ENCODE assay signal across 20 cellular contexts in genomic region chr20:60007452-60007851, GRCh38. TPM values are rescaled to one million over a fixed set of nuclear protein-coding genes. Genes with fewer than 3 reads are reported as not detected.
A peak's percentile ranks its signal among the peaks of the same experiment; 100 is the strongest.
DNase-seq lines count a peak whose midpoint lies in the region; ATAC-seq and TF ChIP-seq lines count a peak whose summit lies in the region.
"Had no signal": no experiment of that assay in that cellular context is flagged by ENCODE, and none has a peak within 500 bp of the region (broad histone marks: within the 10 kb centered on the region; RNA-seq: fewer than 3 reads in every experiment).

No MANE protein-coding gene starts in this region.

- BruUV-seq in mammary epithelial cell (replicated peaks; lab: Mats Ljungman, UMichigan) = no TSS peak

- no peak overlapping the region for H4K8ac ChIP-seq in trophoblast cell (ENCODE audit: low read depth, low read length)

- H3K4me1 Mint-ChIP-seq in endodermal cell (peaks cover 3% of the 10 kb centered on the region), chondrocyte (ENCODE audit: low read depth) (no peaks in the 10 kb centered on the region)
- H3K4me1 Mint-ChIP-seq: B cell had no signal

- H3K27ac ChIP-seq in heart left ventricle (no peak overlapping the region), left ventricle myocardium inferior (replicated peaks) (no peak overlapping the region), endodermal cell (ENCODE audit: low read depth, low read length) (no peak overlapping the region), coronary artery (no peak overlapping the region), trophoblast cell (ENCODE audit: low read depth, low read length) (no peak overlapping the region), mammary epithelial cell (ENCODE audit: insufficient read depth, low read depth, low read length) (no peak overlapping the region)
- H3K27ac ChIP-seq: Peyer's patch had no signal

- ATAC-seq in heart left ventricle = peak in 3 of 4 donors; percentile 70 to 83 (median 81)
- ATAC-seq in left lobe of liver = peak; percentile 35
- ATAC-seq: HCT116 had no signal

- WGBS in heart left ventricle, 4 donors = 17 to 41% (median 37%) methylated on average over 2 of the region's 2 CpGs
- 71 to 76% methylated on average over 2 of the region's 2 CpGs for WGBS in endodermal cell (ENCODE audit: insufficient coverage in 1 of 2, insufficient read length in 1 of 2), 2 experiments
- whole genome bisulfite sequencing in trophoblast cell (ENCODE audit: extremely low coverage, insufficient coverage, insufficient read length) = no CpG with 5 or more reads among the region's 2 CpGs
- WGBS in mammary epithelial cell (ENCODE audit: low coverage, missing lambda C conversion rate) = 75% methylated on average over 2 of the region's 2 CpGs

- H3K9me3 ChIP-seq in heart left ventricle (no peaks in the 10 kb centered on the region), left ventricle myocardium inferior (replicated peaks) (no peaks in the 10 kb centered on the region), endodermal cell (ENCODE audit: control insufficient read depth, low read length) (no peaks in the 10 kb centered on the region), trophoblast cell (ENCODE audit: insufficient read depth, low read depth, low read length) (peaks cover 3% of the 10 kb centered on the region), mammary epithelial cell (replicated peaks; ENCODE audit: insufficient read depth, low read length) (no peaks in the 10 kb centered on the region)
- H3K9me3 ChIP-seq: Peyer's patch had no signal

- H3K4me2 ChIP-seq in trophoblast cell (ENCODE audit: low read length) (no peak overlapping the region), mammary epithelial cell (ENCODE audit: insufficient read depth, low read depth, low read length) (no peak overlapping the region)

- no peak overlapping the region for H3K4me3 ChIP-seq in heart left ventricle
- H3K4me3 ChIP-seq in left ventricle myocardium inferior = no peak overlapping the region
- H3K4me3 ChIP-seq in endodermal cell (ENCODE audit: low read length) = no peak overlapping the region
- H3K4me3 ChIP-seq in coronary artery = no peak overlapping the region
- no peak overlapping the region for H3K4me3 ChIP-seq in trophoblast cell (ENCODE audit: low read depth, low read length)
- no peak overlapping the region for H3K4me3 ChIP-seq in mammary epithelial cell (replicated peaks in 1 of 3; ENCODE audit: insufficient read depth in 1 of 3, low read depth in 2 of 3, low read length in 3 of 3)
- H3K4me3 ChIP-seq: Peyer's patch had no signal

- H3K27me3 ChIP-seq in heart left ventricle (no peaks in the 10 kb centered on the region), left ventricle myocardium inferior (ENCODE audit: low read depth) (no peaks in the 10 kb centered on the region), endodermal cell (ENCODE audit: control insufficient read depth, insufficient read depth, low read length, poor library complexity, severe bottlenecking) (no peaks in the 10 kb centered on the region), trophoblast cell (ENCODE audit: insufficient read depth, low read length) (no peaks in the 10 kb centered on the region), mammary epithelial cell (ENCODE audit: insufficient read depth, low read length) (no peaks in the 10 kb centered on the region)
- H3K27me3 ChIP-seq: Peyer's patch had no signal

- no peaks in the 10 kb centered on the region for H3K79me1 ChIP-seq in trophoblast cell (ENCODE audit: low read length)

- H3K4ac ChIP-seq in trophoblast cell (ENCODE audit: low read depth, low read length) = no peak overlapping the region

- no peak overlapping the region for H2BK12ac ChIP-seq in trophoblast cell (ENCODE audit: low read length)

- H3K36me3 ChIP-seq in heart left ventricle = no peaks in the 10 kb centered on the region
- no peaks in the 10 kb centered on the region for H3K36me3 ChIP-seq in left ventricle myocardium inferior
- H3K36me3 ChIP-seq in endodermal cell (ENCODE audit: control insufficient read depth, insufficient read depth, low read length) = no peaks in the 10 kb centered on the region
- no peaks in the 10 kb centered on the region for H3K36me3 ChIP-seq in trophoblast cell (ENCODE audit: control insufficient read depth in 1 of 2, insufficient read depth in 2 of 2, low read length in 2 of 2)
- no peaks in the 10 kb centered on the region for H3K36me3 ChIP-seq in mammary epithelial cell (ENCODE audit: insufficient read depth, low read length)
- H3K36me3 ChIP-seq: Peyer's patch had no signal

- dilution Hi-C loops in mammary epithelial cell (cut with HindIII; ENCODE audit: low sequenced_read_pairs) = no loop called here

- H2AFZ ChIP-seq in trophoblast cell (ENCODE audit: insufficient read depth, low read length, poor library complexity) (no peak overlapping the region), mammary epithelial cell (ENCODE audit: low read depth, low read length) (no peak overlapping the region)

- no peak for TF ChIP-seq CTCF in heart left ventricle (IDR thresholded peaks at IDR 0.05)
- no peak for TF ChIP-seq CTCF in left ventricle myocardium inferior (IDR thresholded peaks at IDR 0.05; ENCODE audit: borderline replicate concordance)
- TF ChIP-seq CTCF in endodermal cell (conservative IDR thresholded peaks at IDR 0.05) = no peak
- no peak for TF ChIP-seq CTCF in coronary artery (IDR thresholded peaks at IDR 0.05)
- no peak for TF ChIP-seq CTCF in chondrocyte (IDR thresholded peaks at IDR 0.05)
- TF ChIP-seq CTCF in mammary epithelial cell (conservative IDR thresholded peaks at IDR 0.05 in 1 of 2, IDR thresholded peaks at IDR 0.05 in 1 of 2; ENCODE audit: extremely low read depth in 1 of 2, insufficient read depth in 1 of 2, low read depth in 1 of 2, low read length in 2 of 2) = no peak

- H3K18ac ChIP-seq in trophoblast cell (ENCODE audit: low read length) = no peak overlapping the region

- H3K4me3 Mint-ChIP-seq in endodermal cell (no peak overlapping the region), chondrocyte (ENCODE audit: unreplicated experiment) (no peak overlapping the region)
- H3K4me3 Mint-ChIP-seq: B cell had no signal

- intact Hi-C loops in heart left ventricle (cut with DNase I) = no loop called here
- intact Hi-C loops in left ventricle myocardium inferior (cut with micrococcal nuclease) = no loop called here
- intact Hi-C loops in mammary epithelial cell (cut with micrococcal nuclease) = no loop called here

- no peak overlapping the region for H2AK5ac ChIP-seq in trophoblast cell (ENCODE audit: low read length)

- no peak overlapping the region for H3K14ac ChIP-seq in trophoblast cell (ENCODE audit: low read length)

- TF ChIP-seq POLR2A in heart left ventricle (IDR thresholded peaks at IDR 0.05) = no peak

- H3K23ac ChIP-seq in trophoblast cell (ENCODE audit: low read length) = no peak overlapping the region

- peak in 3 of 5 donors; percentile 33 to 51 (median 43) for DNase-seq in heart left ventricle
- no peak for DNase-seq in left ventricle myocardium inferior
- peak; percentile 19 for DNase-seq in endodermal cell
- no peak for DNase-seq in left lobe of liver (ENCODE audit: low spot score)
- no peak for DNase-seq in coronary artery (ENCODE audit: low spot score)
- DNase-seq in trophoblast cell = no peak
- no peak for DNase-seq in chondrocyte (ENCODE audit: low spot score)
- DNase-seq in mammary epithelial cell = no peak
- DNase-seq: EL, GF-D8, KG1, NCI-H1105 treated with DMSO at 0.1 percent for 48 hours, NCI-H1694, NCI-H2081, NCI-H2171 treated with DMSO at 0.1 percent for 48 hours, NCI-H524 treated with DMSO at 0.1 percent for 48 hours, NCI-H82, Peyer's patch had no signal

- peaks cover 0 to 19% (median 7%) of the 10 kb centered on the region in 12 donors for H3K4me1 ChIP-seq in heart left ventricle
- H3K4me1 ChIP-seq in left ventricle myocardium inferior = peaks cover 16% of the 10 kb centered on the region
- no peaks in the 10 kb centered on the region for H3K4me1 ChIP-seq in endodermal cell (ENCODE audit: control insufficient read depth, insufficient read depth, low read length)
- peaks cover 0 to 4% of the 10 kb centered on the region in 2 experiments for H3K4me1 ChIP-seq in trophoblast cell (ENCODE audit: control insufficient read depth in 1 of 2, insufficient read depth in 2 of 2, low read length in 2 of 2)
- H3K4me1 ChIP-seq in mammary epithelial cell (ENCODE audit: insufficient read depth, low read length) = no peaks in the 10 kb centered on the region
- H3K4me1 ChIP-seq: Peyer's patch had no signal

- H3K36me3 Mint-ChIP-seq in endodermal cell (ENCODE audit: low read depth) (no peaks in the 10 kb centered on the region), chondrocyte (ENCODE audit: low read depth) (no peaks in the 10 kb centered on the region)

- H3K27ac Mint-ChIP-seq in endodermal cell (no peak overlapping the region), chondrocyte (ENCODE audit: unreplicated experiment) (no peak overlapping the region)
- H3K27ac Mint-ChIP-seq: B cell had no signal

- no peak overlapping the region for H2BK5ac ChIP-seq in trophoblast cell (ENCODE audit: low read depth, low read length, poor library complexity)

- H3K9ac ChIP-seq in endodermal cell (ENCODE audit: extremely low read depth, low read length, poor library complexity, severe bottlenecking) (no peak overlapping the region), trophoblast cell (ENCODE audit: low read length) (no peak overlapping the region), mammary epithelial cell (ENCODE audit: insufficient read depth, low read length) (no peak overlapping the region)

- H3K27me3 Mint-ChIP-seq in endodermal cell (ENCODE audit: insufficient read depth) (peaks cover 6% of the 10 kb centered on the region), chondrocyte (ENCODE audit: low read depth) (peaks cover 7% of the 10 kb centered on the region)
- H3K27me3 Mint-ChIP-seq: B cell had no signal

- CTCF ChIA-PET in mammary epithelial cell (lab: Charles Lee; ENCODE audit: low non-redundant PET) = no interaction called here

- no peaks in the 10 kb centered on the region for H3K79me2 ChIP-seq in trophoblast cell (ENCODE audit: control insufficient read depth, insufficient read depth, low read length, poor library complexity)
- no peaks in the 10 kb centered on the region for H3K79me2 ChIP-seq in mammary epithelial cell (ENCODE audit: insufficient read depth, low read length)

- no peak overlapping the region for H4K12ac ChIP-seq in trophoblast cell (ENCODE audit: low read depth, low read length)

- no peak overlapping the region for H2BK120ac ChIP-seq in trophoblast cell (ENCODE audit: insufficient read depth, low read length, poor library complexity)

- H3K9me3 Mint-ChIP-seq in endodermal cell = no peaks in the 10 kb centered on the region
- no peaks in the 10 kb centered on the region for H3K9me3 Mint-ChIP-seq in chondrocyte (ENCODE audit: low read depth)

- H4K91ac ChIP-seq in trophoblast cell (ENCODE audit: low read depth, low read length) = no peak overlapping the region

- in situ Hi-C loops in mammary epithelial cell (cut with MboI; ENCODE audit: low sequenced_read_pairs in 2 of 2) = no loop called here

- no peaks in the 10 kb centered on the region for H4K20me1 ChIP-seq in mammary epithelial cell (ENCODE audit: insufficient read depth, low read length)

RNA-seq across cellular contexts. Expression of gene CDH26, which starts 49.2 kb away (rescaled TPM):
- 1 to 10 TPM in 4 of 9 donors, under 1 TPM in 5; 0.47 to 2.0 (median 0.98) TPM for total RNA-seq in heart left ventricle
- 1 to 10 TPM in 1 of 2 donors, under 1 TPM in 1; 0.30 to 1.3 TPM for polyA plus RNA-seq in heart left ventricle
- 1.3 TPM for total RNA-seq in left ventricle myocardium inferior
- 1 to 10 TPM in 1 of 2 donors, under 1 TPM in 1; 0.97 to 2.0 TPM for total RNA-seq in endodermal cell
- polyA plus RNA-seq in endodermal cell (2013, experiment 1 of 2) = 0.32 TPM
- 0.37 TPM for polyA plus RNA-seq in endodermal cell (2013, experiment 2 of 2)
- 0.38 TPM for total RNA-seq in left lobe of liver
- 0.23 and 0.29 TPM in 2 replicates for polyA plus RNA-seq in trophoblast cell (2013)
- not detected in 3 replicates for total RNA-seq in chondrocyte
- total RNA-seq in mammary epithelial cell = under 1 TPM; 0.33 to 0.66 TPM
- 0.46 TPM for polyA plus RNA-seq in mammary epithelial cell
- polyA minus RNA-seq in mammary epithelial cell = 1.8 TPM

Comparison
In these comparisons a context has a peak if more than half of its experiments do, and no peak if none do; other contexts are left out.
1. DNase-seq: peak in heart left ventricle (3 of 5) and endodermal cell (single experiment); none in left ventricle myocardium inferior (single experiment), left lobe of liver (single experiment), coronary artery (single experiment), trophoblast cell (0 of 2), chondrocyte (single experiment) and mammary epithelial cell (single experiment).